In genomic region chr1:116556289-116557006, GRCh38 we compare ENCODE assay signal across 8 cellular contexts. TPM values are rescaled to one million over a fixed set of nuclear protein-coding genes. Genes with fewer than 3 reads are reported as not detected.
DNase-seq lines count a peak whose midpoint lies in the region; ATAC-seq and TF ChIP-seq lines count a peak whose summit lies in the region.

No MANE protein-coding gene starts in this region.

- POLR2A ChIA-PET in T-cell (lab: Charles Lee), result interaction anchor here (0.5 to 1.4 kb wide), 8 partner anchors 11 to 833 kb away, joined by 3 to 15 read pairs (median 4); no protein-coding TSS in a partner anchor

- DNase-seq in T-cell (peak; percentile 19 to 68 (median 52)), brain microvascular endothelial cell (peak; percentile 96), type B pancreatic cell (ENCODE audit: extremely low spot score, unreplicated experiment) (no peak), NCI-H526 (lab: John Stamatoyannopoulos, UW) (no peak), OCI-M2 (lab: John Stamatoyannopoulos, UW; ENCODE audit: unreplicated experiment) (no peak)
- peak; percentile 90 for DNase-seq in natural killer cell treated with Interleukin-12 subunit alpha and Interleukin-12 subunit beta and Interleukin-15 and Interleukin-18, amount 100 ng/mL, for 72 hours (ENCODE audit: low spot score)

- H3K4me3 Mint-ChIP-seq in T-cell (peak overlapping the region in 1 of 3 donors; percentile 2), type B pancreatic cell (no peak overlapping the region)
- H3K4me3 Mint-ChIP-seq in natural killer cell treated with Interleukin-12 subunit alpha and Interleukin-12 subunit beta and Interleukin-15 and Interleukin-18, amount 100 ng/mL, for 72 hours, result peak overlapping the region; percentile 57

- peak overlapping the region; percentile 81 to 91 for H3K27ac Mint-ChIP-seq in T-cell
- H3K27ac Mint-ChIP-seq in natural killer cell treated with Interleukin-12 subunit alpha and Interleukin-12 subunit beta and Interleukin-15 and Interleukin-18, amount 100 ng/mL, for 72 hours, result peak overlapping the region; percentile 49 to 75
- H3K27ac Mint-ChIP-seq in type B pancreatic cell, result no peak overlapping the region

- H3K36me3 Mint-ChIP-seq in T-cell, result peaks cover 7% of the 10 kb centered on the region
- H3K36me3 Mint-ChIP-seq in natural killer cell treated with Interleukin-12 subunit alpha and Interleukin-12 subunit beta and Interleukin-15 and Interleukin-18, amount 100 ng/mL, for 72 hours, result peaks cover 7% of the 10 kb centered on the region
- H3K36me3 Mint-ChIP-seq in type B pancreatic cell, result no peaks in the 10 kb centered on the region

- H3K9me3 Mint-ChIP-seq in T-cell (no peaks in the 10 kb centered on the region), type B pancreatic cell (no peaks in the 10 kb centered on the region)
- no peaks in the 10 kb centered on the region for H3K9me3 Mint-ChIP-seq in natural killer cell treated with Interleukin-12 subunit alpha and Interleukin-12 subunit beta and Interleukin-15 and Interleukin-18, amount 100 ng/mL, for 72 hours

- no peaks in the 10 kb centered on the region for H3K27me3 ChIP-seq in brain microvascular endothelial cell (replicated peaks)

- H3K4me1 Mint-ChIP-seq in T-cell (peaks cover 31 to 77% (median 64%) of the 10 kb centered on the region in 3 donors), type B pancreatic cell (ENCODE audit: unreplicated experiment) (no peaks in the 10 kb centered on the region)
- peaks cover 67 to 86% of the 10 kb centered on the region in 2 donors for H3K4me1 Mint-ChIP-seq in natural killer cell treated with Interleukin-12 subunit alpha and Interleukin-12 subunit beta and Interleukin-15 and Interleukin-18, amount 100 ng/mL, for 72 hours (ENCODE audit: low read depth in 2 of 2)

- no peak for TF ChIP-seq CTCF in brain microvascular endothelial cell (IDR thresholded peaks at IDR 0.05; ENCODE audit: low read depth, low read length, missing control alignments)
- no peak for TF ChIP-seq CTCF in type B pancreatic cell (conservative IDR thresholded peaks at IDR 0.05)

- H3K27me3 Mint-ChIP-seq in T-cell (peaks cover 0 to 4% of the 10 kb centered on the region in 2 donors), type B pancreatic cell (no peaks in the 10 kb centered on the region)
- H3K27me3 Mint-ChIP-seq in natural killer cell treated with Interleukin-12 subunit alpha and Interleukin-12 subunit beta and Interleukin-15 and Interleukin-18, amount 100 ng/mL, for 72 hours, result no peaks in the 10 kb centered on the region

- no peaks in the 10 kb centered on the region for H3K36me3 ChIP-seq in brain microvascular endothelial cell (replicated peaks)

- H3K4me3 ChIP-seq in brain microvascular endothelial cell (ENCODE audit: low read depth, low read length), result no peak overlapping the region

- peak; percentile 58 for ATAC-seq in GM18909 (IDR thresholded peaks at IDR 0.05; ENCODE audit: poor library complexity, unreplicated experiment)
- ATAC-seq in HG03064 (IDR thresholded peaks at IDR 0.05; ENCODE audit: low read depth, unreplicated experiment), result peak; percentile 37
- ATAC-seq in T-cell (replicated peaks in 1 of 4), result peak; percentile 79 to 97 (median 88)
- peak; percentile 98 to 99 for ATAC-seq in natural killer cell treated with Interleukin-12 subunit alpha and Interleukin-12 subunit beta and Interleukin-15 and Interleukin-18, amount 100 ng/mL, for 72 hours

- CTCF ChIA-PET in T-cell (lab: Charles Lee), result interaction anchor here (1.1 to 1.5 kb wide), 7 partner anchors 13 to 503 kb away, joined by 3 to 15 read pairs (median 4); partner anchors contain the start of gene TTF2 (in 1 of the 2)

- in situ Hi-C loops in brain microvascular endothelial cell (cut with HindIII; ENCODE audit: low pct_ligation_motif_present, low sequenced_read_pairs), result no loop called here

- H3K27ac ChIP-seq in brain microvascular endothelial cell, result peak overlapping the region; percentile 96

RNA-seq across cellular contexts. Expression of gene CD58, which starts 14.4 kb away (rescaled TPM):
- total RNA-seq in T-cell (10 to 100 TPM in 4 of 5 donors, 1 to 10 TPM in 1; 8.9 to 20.5 (median 16.9) TPM), type B pancreatic cell (ENCODE audit: low replicate concordance) (7.2 and 10.7 TPM in 2 replicates)
- 10 to 100 TPM; 40.1 to 52.7 TPM for total RNA-seq in natural killer cell treated with Interleukin-12 subunit alpha and Interleukin-12 subunit beta and Interleukin-15 and Interleukin-18, amount 100 ng/mL, for 72 hours

Comparison
In these comparisons a context has a peak if more than half of its experiments do, and no peak if none do; other contexts are left out.
1. ATAC-seq: peak in every context shown above with its lines; median percentile 98 in natural killer cell treated with Interleukin-12 subunit alpha and Interleukin-12 subunit beta and Interleukin-15 and Interleukin-18, amount 100 ng/mL, for 72 hours; 88 in T-cell; 58 in GM18909; 37 in HG03064.
2. DNase-seq: peak in T-cell (34 of 34), brain microvascular endothelial cell (single experiment) and natural killer cell treated with Interleukin-12 subunit alpha and Interleukin-12 subunit beta and Interleukin-15 and Interleukin-18, amount 100 ng/mL, for 72 hours (single experiment); none in type B pancreatic cell (single experiment), NCI-H526 (0 of 2) and OCI-M2 (single experiment).